In the genomic region with DNA sequence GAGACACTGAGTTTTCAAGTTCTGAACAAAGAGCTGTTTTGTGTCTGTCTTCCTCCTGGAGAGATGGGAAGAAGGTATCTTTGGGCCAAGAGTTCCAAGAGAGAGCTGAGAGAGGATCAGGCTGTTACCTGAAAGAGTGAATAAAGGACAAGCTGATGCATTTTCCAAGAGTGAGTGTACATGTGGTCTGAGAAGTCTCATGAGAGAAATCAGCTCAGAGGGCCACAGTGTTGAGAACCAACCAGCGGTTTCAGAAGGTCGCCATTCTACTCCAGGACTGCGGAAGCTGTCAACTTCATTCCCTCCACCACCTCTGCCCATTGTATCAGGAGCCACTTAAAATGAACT, we compare ENCODE assay signal across 18 cellular contexts. TPM values are rescaled to one million over a fixed set of nuclear protein-coding genes. Genes with fewer than 3 reads are reported as not detected.
"Had no signal": no experiment of that assay in that cellular context is flagged by ENCODE, and none has a peak within 500 bp of the region (broad histone marks: within the 10 kb centered on the region; RNA-seq: fewer than 3 reads in every experiment).

No MANE protein-coding gene starts in this region.

- H3K4me3 ChIP-seq: esophagus squamous epithelium, left ventricle myocardium inferior, prostate gland had no signal

- H3K27ac ChIP-seq: left ventricle myocardium inferior, prostate gland had no signal

- H3K36me3 ChIP-seq: esophagus squamous epithelium, left ventricle myocardium inferior, prostate gland had no signal

- ATAC-seq: activated CD8-positive, alpha-beta memory T cell treated with anti-CD3 and anti-CD28 coated beads, Interleukin-2, amount 10 ng/mL, durations not matched to agents 7 days and 5 days; activated CD8-positive, alpha-beta T cell treated with anti-CD3 and anti-CD28 coated beads for 36 hours; activated naive CD8-positive, alpha-beta T cell treated with anti-CD3 and anti-CD28 coated beads, Interleukin-2, amount 50 U/mL, for 24 hours; natural killer cell had no signal

- H3K27me3 ChIP-seq: esophagus squamous epithelium had no signal

- H3K9me3 ChIP-seq: esophagus squamous epithelium, left ventricle myocardium inferior, prostate gland had no signal

- H3K4me1 ChIP-seq: left ventricle myocardium inferior, prostate gland had no signal

- DNase-seq: activated CD4-positive, alpha-beta T cell treated with anti-CD3 and anti-CD28 coated beads for 48 hours; activated CD8-positive, alpha-beta memory T cell treated with anti-CD3 and anti-CD28 coated beads, Interleukin-2, amount 10 ng/mL, durations not matched to agents 7 days and 5 days; activated CD8-positive, alpha-beta T cell treated with anti-CD3 and anti-CD28 coated beads for 36 hours; activated gamma-delta T cell; activated naive CD4-positive, alpha-beta T cell treated with anti-CD3 and anti-CD28 coated beads, Interleukin-2, amount 50 U/mL, for 16 hours; activated naive CD8-positive, alpha-beta T cell treated with anti-CD3 and anti-CD28 coated beads, Interleukin-2, amount 50 U/mL, for 24 hours; activated T-cell treated with anti-CD3 and anti-CD28 coated beads for 4 hours; caudate nucleus; effector CD8-positive, alpha-beta T cell; esophagus squamous epithelium; immature natural killer cell; left ventricle myocardium inferior; midbrain; natural killer cell; stimulated activated CD4-positive, alpha-beta T cell treated with anti-CD3 and anti-CD28 coated beads, Interleukin-4, amount 100 ng/mL, for 24 hours; stimulated activated naive CD4-positive, alpha-beta T cell treated with Interleukin-2 at 50 U/mL for 16 hours had no signal

RNA-seq across cellular contexts. Expression of a gene that starts 42.7 kb away (rescaled TPM):
- total RNA-seq: T-helper 2 cell treated with Interferon-gamma antibody and Interleukin-4, amounts not matched to agents 100 ng/mL and 5 ng/mL, for 36 hours had no signal
